In genomic region chr22:22357024-22357868, GRCh38 we compare ENCODE assay signal across 8 cellular contexts.
DNase-seq lines count a peak whose midpoint lies in the region; ATAC-seq and TF ChIP-seq lines count a peak whose summit lies in the region.

No MANE protein-coding gene starts in this region.

- peak; percentile 45 to 70 (median 59) for TF ChIP-seq CTCF in heart left ventricle (IDR thresholded peaks at IDR 0.05)

- H3K36me3 ChIP-seq in SK-N-MC (ENCODE audit: insufficient read depth, low read length) (no peaks in the 10 kb centered on the region), heart left ventricle (no peaks in the 10 kb centered on the region)

- intact Hi-C loops in heart left ventricle (cut with DNase I), result loop anchor here in 1 of 10 donors (10.0 kb wide), 1 partner anchor 68 kb away; no protein-coding TSS in a partner anchor

- CTCF ChIA-PET in activated naive CD4-positive, alpha-beta T cell treated with anti-CD3 and anti-CD28 coated beads, Interleukin-2, amount 10 ng/mL, durations not matched to agents 7 days and 5 days (lab: Charles Lee), result interaction anchor here (0.7 to 1.4 kb wide), 4 partner anchors 14 to 129 kb away, joined by 3 to 4 read pairs (median 4); no protein-coding TSS in a partner anchor

- 14 to 21% (median 20%) methylated on average over 12 to 14 of the region's 14 CpGs for WGBS in heart left ventricle, 4 donors

- no peak overlapping the region for H3K4me3 Mint-ChIP-seq in activated naive CD4-positive, alpha-beta T cell treated with anti-CD3 and anti-CD28 coated beads, Interleukin-2, amount 10 ng/mL, durations not matched to agents 7 days and 5 days

- H3K27me3 Mint-ChIP-seq in activated naive CD4-positive, alpha-beta T cell treated with anti-CD3 and anti-CD28 coated beads, Interleukin-2, amount 10 ng/mL, durations not matched to agents 7 days and 5 days, result peaks cover 64% of the 10 kb centered on the region

- no peak overlapping the region for H3K9ac ChIP-seq in SK-N-MC (ENCODE audit: insufficient read length)

- H3K36me3 Mint-ChIP-seq in activated naive CD4-positive, alpha-beta T cell treated with anti-CD3 and anti-CD28 coated beads, Interleukin-2, amount 10 ng/mL, durations not matched to agents 7 days and 5 days, result no peaks in the 10 kb centered on the region

- DNase-seq in DMS53 (lab: John Stamatoyannopoulos, UW) (peak; percentile 86), GOT3 (lab: John Stamatoyannopoulos, UW) (peak; percentile 27), NCI-H1048 (lab: John Stamatoyannopoulos, UW) (peak; percentile 39), SK-N-MC (ENCODE audit: low read depth, low spot score) (peak; percentile 6), heart left ventricle (peak; percentile 65 to 75 (median 70)), renal cortical epithelial cell (ENCODE audit: low read depth) (peak; percentile 54), amniotic stem cell (lab: John Stamatoyannopoulos, UW) (no peak)
- peak; percentile 87 for DNase-seq in activated naive CD4-positive, alpha-beta T cell treated with anti-CD3 and anti-CD28 coated beads, Interleukin-2, amount 10 ng/mL, durations not matched to agents 7 days and 5 days

- H3K4me1 Mint-ChIP-seq in activated naive CD4-positive, alpha-beta T cell treated with anti-CD3 and anti-CD28 coated beads, Interleukin-2, amount 10 ng/mL, durations not matched to agents 7 days and 5 days, result peaks cover 2% of the 10 kb centered on the region

- H3K9me3 Mint-ChIP-seq in activated naive CD4-positive, alpha-beta T cell treated with anti-CD3 and anti-CD28 coated beads, Interleukin-2, amount 10 ng/mL, durations not matched to agents 7 days and 5 days, result no peaks in the 10 kb centered on the region

- H3K27me3 ChIP-seq in heart left ventricle, result peaks cover 0 to 46% (median 3%) of the 10 kb centered on the region in 9 donors

- H3K4me3 ChIP-seq in SK-N-MC (no peak overlapping the region), heart left ventricle (no peak overlapping the region)

- ATAC-seq in heart left ventricle, result peak; percentile 81 to 91 (median 86)

- peaks cover 0 to 3% (median 0%) of the 10 kb centered on the region in 12 donors for H3K4me1 ChIP-seq in heart left ventricle

- TF ChIP-seq POLR2A in heart left ventricle (IDR thresholded peaks at IDR 0.05), result no peak

- H3K9me3 ChIP-seq in SK-N-MC (ENCODE audit: low read depth, low read length) (no peaks in the 10 kb centered on the region), heart left ventricle (no peaks in the 10 kb centered on the region)

- no peak overlapping the region for H3K27ac Mint-ChIP-seq in activated naive CD4-positive, alpha-beta T cell treated with anti-CD3 and anti-CD28 coated beads, Interleukin-2, amount 10 ng/mL, durations not matched to agents 7 days and 5 days

- H3K27ac ChIP-seq in SK-N-MC (no peak overlapping the region), heart left ventricle (no peak overlapping the region)
